22 cellular contexts compared by ENCODE assay signal in genomic region chr19:28485300-28485699, GRCh38.
A peak's percentile ranks its signal among the peaks of the same experiment; 100 is the strongest.
DNase-seq lines count a peak whose midpoint lies in the region; ATAC-seq and TF ChIP-seq lines count a peak whose summit lies in the region.
"Had no signal": no experiment of that assay in that cellular context is flagged by ENCODE, and none has a peak within 500 bp of the region (broad histone marks: within the 10 kb centered on the region; RNA-seq: fewer than 3 reads in every experiment).

No MANE protein-coding gene starts in this region.

- no peak for TF ChIP-seq CTCF in hepatocyte (IDR thresholded peaks at IDR 0.05; ENCODE audit: poor library complexity)

- no peak overlapping the region for H2AFZ ChIP-seq in hepatocyte
- H2AFZ ChIP-seq: GM23248 had no signal

- ATAC-seq in right cardiac atrium = peak in 1 of 2 donors; percentile 27
- no peak for ATAC-seq in left ventricle myocardium superior
- ATAC-seq in GM21528 (IDR thresholded peaks at IDR 0.05; ENCODE audit: low FRiP score, unreplicated experiment) = no peak
- ATAC-seq in GM21515 (IDR thresholded peaks at IDR 0.05; ENCODE audit: unreplicated experiment) = no peak
- no peak for ATAC-seq in GM18858 (IDR thresholded peaks at IDR 0.05; ENCODE audit: unreplicated experiment)

- intact Hi-C loops in right cardiac atrium (cut with DNase I) (no loop called here), left ventricle myocardium superior (cut with micrococcal nuclease) (no loop called here)

- H3K9me2 ChIP-seq in hepatocyte (replicated peaks; ENCODE audit: insufficient read depth) = no peaks in the 10 kb centered on the region

- no peaks in the 10 kb centered on the region for H3K36me3 ChIP-seq in hepatocyte (replicated peaks; ENCODE audit: insufficient read depth, low read depth)
- H3K36me3 ChIP-seq: suprapubic skin had no signal

- WGBS in right cardiac atrium = 52% methylated on average over 9 of the region's 9 CpGs
- 73% methylated on average over 9 of the region's 9 CpGs for WGBS in hepatocyte (ENCODE audit: low lambda C conversion rate, missing lambda C conversion rate)

- no peaks in the 10 kb centered on the region for H3K9me3 ChIP-seq in right cardiac atrium (ENCODE audit: control insufficient read depth, low read length)
- H3K9me3 ChIP-seq in hepatocyte (ENCODE audit: low read depth) = no peaks in the 10 kb centered on the region
- H3K9me3 ChIP-seq: suprapubic skin had no signal

- H3K4me3 ChIP-seq in right cardiac atrium (ENCODE audit: low read length) (no peak overlapping the region), hepatocyte (no peak overlapping the region)
- H3K4me3 ChIP-seq: GM23248, suprapubic skin had no signal

- DNase-seq in right cardiac atrium (peak in 2 of 3 donors; percentile 16 to 56), left ventricle myocardium superior (no peak), SK-MEL-5 (ENCODE audit: low read depth, low spot score) (peak; percentile 17), hepatocyte (ENCODE audit: low spot score) (peak; percentile 27), OCI-M2 (lab: John Stamatoyannopoulos, UW; ENCODE audit: unreplicated experiment) (no peak)
- DNase-seq: activated CD4-positive, CD25-positive, alpha-beta regulatory T cell treated with anti-CD3 and anti-CD28 coated beads, Interleukin-2, amount 50 U/mL, for 72 hours; activated T-cell treated with anti-CD3 and anti-CD28 coated beads, Interleukin-2, amount 50 U/mL, for 48 hours; CD8-positive, alpha-beta memory T cell; EL; GM23248; hippocampal formation; KBM-7; kidney; mesendoderm; NCI-H1092 treated with DMSO at 0.1 percent for 48 hours; NCI-H2081; NCI-H510A; stimulated activated CD4-positive, alpha-beta T cell treated with anti-CD3 and anti-CD28 coated beads, Interleukin-12 subunit alpha, Interleukin-12 subunit beta, amount 100 ng/mL, for 4 hours had no signal

- H3K27ac ChIP-seq in right cardiac atrium (ENCODE audit: low read length) (no peak overlapping the region), hepatocyte (no peak overlapping the region)
- H3K27ac ChIP-seq: GM23248, suprapubic skin had no signal

- no peaks in the 10 kb centered on the region for H4K20me1 ChIP-seq in hepatocyte (ENCODE audit: insufficient read depth, poor library complexity, severe bottlenecking)

- in situ Hi-C loops in SK-MEL-5 (cut with HindIII; ENCODE audit: low pct_unique_long_range_greater_than_20kb, low sequenced_read_pairs) = no loop called here

- H3K27me3 ChIP-seq in right cardiac atrium (ENCODE audit: control insufficient read depth, insufficient read depth) (no peaks in the 10 kb centered on the region), hepatocyte (no peaks in the 10 kb centered on the region)
- H3K27me3 ChIP-seq: suprapubic skin had no signal

- no peaks in the 10 kb centered on the region for H3K4me1 ChIP-seq in right cardiac atrium (ENCODE audit: control insufficient read depth, insufficient read depth, low read length)
- no peaks in the 10 kb centered on the region for H3K4me1 ChIP-seq in hepatocyte (ENCODE audit: insufficient read depth)
- H3K4me1 ChIP-seq: suprapubic skin had no signal

- no peaks in the 10 kb centered on the region for H3K79me2 ChIP-seq in hepatocyte

- H3K4me2 ChIP-seq in hepatocyte = no peak overlapping the region

Comparison
In these comparisons a context has a peak if more than half of its experiments do, and no peak if none do; other contexts are left out.
1. DNase-seq: peak in right cardiac atrium (2 of 3), SK-MEL-5 (single experiment) and hepatocyte (single experiment); none in left ventricle myocardium superior (single experiment) and OCI-M2 (single experiment).